Comparison of ENCODE assay signal across 1 cellular context in genomic region chr10:70622541-70622940, GRCh38.
TF ChIP-seq lines count a peak whose summit lies in the region.

No MANE protein-coding gene starts in this region.

TF ChIP-seq in H1, 55 proteins besides CTCF, POLR2A, EP300 and RAD21:
- TF ChIP-seq SIRT6 (IDR thresholded peaks at IDR 0.05; ENCODE audit: low read length), result no peak
- no peak for TF ChIP-seq CBX8 (IDR thresholded peaks at IDR 0.05; ENCODE audit: borderline replicate concordance, low read depth, low read length)
- TF ChIP-seq TAF1 (IDR thresholded peaks at IDR 0.05; ENCODE audit: low read depth, low read length), result no peak
- TF ChIP-seq, protein P1, sequence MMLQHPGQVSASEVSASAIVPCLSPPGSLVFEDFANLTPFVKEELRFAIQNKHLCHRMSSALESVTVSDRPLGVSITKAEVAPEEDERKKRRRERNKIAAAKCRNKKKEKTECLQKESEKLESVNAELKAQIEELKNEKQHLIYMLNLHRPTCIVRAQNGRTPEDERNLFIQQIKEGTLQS (IDR thresholded peaks at IDR 0.05; ENCODE audit: insufficient read depth, low read depth, low read length), result no peak
- no peak for TF ChIP-seq KDM5A (IDR thresholded peaks at IDR 0.05; ENCODE audit: low read length)
- TF ChIP-seq NANOG (IDR thresholded peaks at IDR 0.05; ENCODE audit: insufficient read depth, low read depth, low read length, poor library complexity, severe bottlenecking), result no peak
- TF ChIP-seq JUN (IDR thresholded peaks at IDR 0.05; ENCODE audit: low read depth, low read length), result no peak
- TF ChIP-seq POLR2AphosphoS5 (IDR thresholded peaks at IDR 0.05; ENCODE audit: low read depth, low read length), result no peak
- no peak for TF ChIP-seq TEAD4 (IDR thresholded peaks at IDR 0.05; ENCODE audit: low read depth, low read length)
- TF ChIP-seq SRF (IDR thresholded peaks at IDR 0.05; ENCODE audit: low read depth, low read length), result no peak
- no peak for TF ChIP-seq KDM4A (IDR thresholded peaks at IDR 0.05; ENCODE audit: low read depth, low read length, severe bottlenecking)
- no peak for TF ChIP-seq GABPA (IDR thresholded peaks at IDR 0.05; ENCODE audit: borderline replicate concordance, insufficient read depth, low read length)
- no peak for TF ChIP-seq SAP30 (IDR thresholded peaks at IDR 0.05; ENCODE audit: insufficient read depth, insufficient replicate concordance, low read length)
- TF ChIP-seq TCF12 (IDR thresholded peaks at IDR 0.05; ENCODE audit: low read depth, low read length), result no peak
- no peak for TF ChIP-seq SP4 (IDR thresholded peaks at IDR 0.05; ENCODE audit: low read length)
- TF ChIP-seq SP2 (IDR thresholded peaks at IDR 0.05; ENCODE audit: low read length), result no peak
- no peak for TF ChIP-seq CEBPB (IDR thresholded peaks at IDR 0.05; ENCODE audit: low read depth, low read length)
- no peak for TF ChIP-seq SIX5 (IDR thresholded peaks at IDR 0.05; ENCODE audit: low read depth, low read length)
- TF ChIP-seq BCL11A (IDR thresholded peaks at IDR 0.05; ENCODE audit: low read depth in 2 of 2, low read length in 2 of 2), result no peak
